8 cellular contexts compared by ENCODE assay signal in genomic region chr18:26574958-26575864, GRCh38. TPM values are rescaled to one million over a fixed set of nuclear protein-coding genes. Genes with fewer than 3 reads are reported as not detected.
DNase-seq lines count a peak whose midpoint lies in the region; ATAC-seq and TF ChIP-seq lines count a peak whose summit lies in the region.

No MANE protein-coding gene starts in this region.

- ATAC-seq in stimulated activated naive CD8-positive, alpha-beta T cell treated with anti-CD3 and anti-CD28 coated beads, Interleukin-15, Interleukin-2, amounts not matched to agents 100 U/mL and 50 U/mL, for 24 hours: no peak
- no peak for ATAC-seq in GM18505 (IDR thresholded peaks at IDR 0.05; ENCODE audit: unreplicated experiment)

- TF ChIP-seq CTCF in breast epithelium (IDR thresholded peaks at IDR 0.05): no peak
- TF ChIP-seq CTCF in kidney epithelial cell (IDR thresholded peaks at IDR 0.05; ENCODE audit: insufficient read depth, low read length, poor library complexity, severe bottlenecking): no peak

- H3K36me3 ChIP-seq in breast epithelium: no peaks in the 10 kb centered on the region
- H3K36me3 ChIP-seq in kidney epithelial cell (ENCODE audit: control insufficient read depth, insufficient read depth, low read length): no peaks in the 10 kb centered on the region

- H3K27me3 ChIP-seq in breast epithelium: no peaks in the 10 kb centered on the region
- no peaks in the 10 kb centered on the region for H3K27me3 ChIP-seq in kidney epithelial cell (ENCODE audit: control insufficient read depth, insufficient read depth, low read length)

- H3K4me3 ChIP-seq in GM08714 (ENCODE audit: low read length): peak overlapping the region; percentile 11
- H3K4me3 ChIP-seq in breast epithelium: peak overlapping the region; percentile 28 to 74 (median 54)
- H3K4me3 ChIP-seq in kidney epithelial cell (ENCODE audit: low read depth, low read length): peak overlapping the region; percentile 38

- H3K9me3 ChIP-seq in breast epithelium: no peaks in the 10 kb centered on the region

- DNase-seq in NCI-H1417 (lab: John Stamatoyannopoulos, UW) (peak in 2 of 3 experiments; percentile 67 to 89), breast epithelium (ENCODE audit: low spot score in 2 of 2) (peak; percentile 36 to 60), kidney epithelial cell (ENCODE audit: low read depth) (no peak), NCI-H446 treated with DMSO at 0.1 percent for 48 hours (lab: John Stamatoyannopoulos, UW) (no peak), SHP77 treated with DMSO at 0.1 percent for 48 hours (lab: John Stamatoyannopoulos, UW) (no peak)
- DNase-seq in stimulated activated naive CD8-positive, alpha-beta T cell treated with anti-CD3 and anti-CD28 coated beads, Interleukin-15, Interleukin-2, amounts not matched to agents 100 U/mL and 50 U/mL, for 24 hours: peak; percentile 12

- TF ChIP-seq POLR2A in breast epithelium (IDR thresholded peaks at IDR 0.05) (no peak), GM18505 (IDR thresholded peaks at IDR 0.05; ENCODE audit: borderline replicate concordance, extremely low read depth, insufficient read depth, insufficient read length) (no peak)

- peak overlapping the region; percentile 62 to 72 for H3K27ac ChIP-seq in breast epithelium

- intact Hi-C loops in breast epithelium (cut with DNase I; ENCODE audit: low total_unique reads): no loop called here

- H3K4me1 ChIP-seq in breast epithelium: no peaks in the 10 kb centered on the region

RNA-seq across cellular contexts. Expression of gene KCTD1, which starts 26.9 kb away (rescaled TPM):
- total RNA-seq in breast epithelium: 10 to 100 TPM in 2 of 3 donors, 1 to 10 TPM in 1; 5.6 to 47.3 (median 41.6) TPM
- 30.5 and 32.9 TPM in 2 replicates for total RNA-seq in kidney epithelial cell

Comparison
In these comparisons a context has a peak if more than half of its experiments do, and no peak if none do; other contexts are left out.
1. DNase-seq: peak in NCI-H1417 (2 of 3), breast epithelium (2 of 2) and stimulated activated naive CD8-positive, alpha-beta T cell treated with anti-CD3 and anti-CD28 coated beads, Interleukin-15, Interleukin-2, amounts not matched to agents 100 U/mL and 50 U/mL, for 24 hours (single experiment); none in kidney epithelial cell (single experiment), NCI-H446 treated with DMSO at 0.1 percent for 48 hours (single experiment) and SHP77 treated with DMSO at 0.1 percent for 48 hours (single experiment).
2. Peak in every context shown above with its lines, with median percentiles within 50 percentile points of each other: H3K4me3 ChIP-seq.